In the genomic region with DNA sequence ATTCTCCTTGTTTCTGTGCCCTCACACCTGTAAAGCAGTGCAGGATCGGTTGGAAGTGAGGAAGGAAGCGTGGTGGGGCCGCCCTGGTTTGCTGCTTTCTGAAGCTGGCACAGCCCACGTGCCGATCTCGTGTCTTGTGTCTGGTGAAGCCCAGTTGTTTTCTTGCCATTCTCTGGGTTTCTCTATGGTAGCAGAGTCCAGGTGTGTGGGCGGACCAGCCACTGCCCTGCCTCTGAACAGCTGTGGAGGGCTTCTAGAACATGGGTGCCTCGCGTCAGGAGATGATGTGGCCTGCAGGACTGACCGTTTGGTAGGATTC, we compare ENCODE assay signal across 13 cellular contexts. TPM values are rescaled to one million over a fixed set of nuclear protein-coding genes. Genes with fewer than 3 reads are reported as not detected.
DNase-seq lines count a peak whose midpoint lies in the region; ATAC-seq and TF ChIP-seq lines count a peak whose summit lies in the region.
"Had no signal": no experiment of that assay in that cellular context is flagged by ENCODE, and none has a peak within 500 bp of the region (broad histone marks: within the 10 kb centered on the region; RNA-seq: fewer than 3 reads in every experiment).

No MANE protein-coding gene starts in this region.

- H3K4me1 Mint-ChIP-seq in T-cell (peaks cover 72 to 74% (median 73%) of the 10 kb centered on the region in 3 donors), glutamatergic neuron (ENCODE audit: low read depth, unreplicated experiment) (peaks cover 27% of the 10 kb centered on the region)

- POLR2A ChIA-PET in T-cell (lab: Charles Lee), result interaction anchor here (0.7 to 1.8 kb wide), 3 partner anchors 11 to 101 kb away, joined by 3 to 4 read pairs (median 4); no protein-coding TSS in a partner anchor

- H3K27me3 ChIP-seq in cardiac muscle cell, result no peaks in the 10 kb centered on the region
- H3K27me3 ChIP-seq in thymus (ENCODE audit: control insufficient read depth, insufficient read depth), result no peaks in the 10 kb centered on the region
- H3K27me3 ChIP-seq: body of pancreas, vagina had no signal

- no peaks in the 10 kb centered on the region for H3K9me3 ChIP-seq in cardiac muscle cell (ENCODE audit: low read depth)
- no peaks in the 10 kb centered on the region for H3K9me3 ChIP-seq in thymus (ENCODE audit: control insufficient read depth)
- H3K9me3 ChIP-seq: body of pancreas, prostate gland, vagina had no signal

- H3K36me3 Mint-ChIP-seq in T-cell (peaks cover 15% of the 10 kb centered on the region), glutamatergic neuron (ENCODE audit: unreplicated experiment) (no peaks in the 10 kb centered on the region)

- ATAC-seq in left ventricle myocardium superior (no peak), T-cell (replicated peaks in 1 of 4) (peak in 2 of 4 experiments; percentile 2 to 5), HG02571 (IDR thresholded peaks at IDR 0.05; ENCODE audit: unreplicated experiment) (no peak)
- ATAC-seq: body of pancreas had no signal

- peaks cover 15% of the 10 kb centered on the region for H3K36me3 ChIP-seq in cardiac muscle cell
- H3K36me3 ChIP-seq in thymus (ENCODE audit: control insufficient read depth, insufficient read depth), result peaks cover 36% of the 10 kb centered on the region

- no peak for DNase-seq in cardiac muscle cell (ENCODE audit: low read depth in 1 of 2, low spot score in 1 of 2)
- DNase-seq in left ventricle myocardium superior, result no peak
- DNase-seq in T-cell, result peak in 1 of 34 experiments; percentile 40
- no peak for DNase-seq in glutamatergic neuron
- DNase-seq in NCI-H2107 (lab: John Stamatoyannopoulos, UW), result no peak
- no peak for DNase-seq in amygdala (lab: John Stamatoyannopoulos, UW)
- DNase-seq: midbrain, NCI-H774 had no signal

- 26% methylated on average over 10 of the region's 10 CpGs for WGBS in thymus

- CTCF ChIA-PET in T-cell (lab: Charles Lee), result interaction anchor here in 1 of 2 donors (1.3 kb wide), 1 partner anchor 18 kb away, joined by 7 read pairs; no protein-coding TSS in a partner anchor

- no peak overlapping the region for H3K4me3 ChIP-seq in cardiac muscle cell
- peak overlapping the region; percentile 29 for H3K4me3 ChIP-seq in thymus (ENCODE audit: low read length)
- H3K4me3 ChIP-seq: body of pancreas, prostate gland, vagina had no signal

- TF ChIP-seq CTCF in cardiac muscle cell (IDR thresholded peaks at IDR 0.05; ENCODE audit: low read depth, low read length) (no peak), glutamatergic neuron (IDR thresholded peaks at IDR 0.05; ENCODE audit: partially characterized antibody, unreplicated experiment) (no peak)

- peak overlapping the region; percentile 63 for H3K27ac ChIP-seq in cardiac muscle cell
- peak overlapping the region; percentile 93 for H3K27ac ChIP-seq in thymus (ENCODE audit: low read depth)
- H3K27ac ChIP-seq: body of pancreas, prostate gland, vagina had no signal

- no peaks in the 10 kb centered on the region for H3K27me3 Mint-ChIP-seq in T-cell
- peaks cover 14% of the 10 kb centered on the region for H3K27me3 Mint-ChIP-seq in glutamatergic neuron (ENCODE audit: unreplicated experiment)

- H3K4me1 ChIP-seq in cardiac muscle cell (ENCODE audit: low read depth) (peaks cover 21% of the 10 kb centered on the region), thymus (ENCODE audit: control insufficient read depth, insufficient read depth, low read length) (peaks cover 83% of the 10 kb centered on the region)

- H3K9me3 Mint-ChIP-seq in T-cell (no peaks in the 10 kb centered on the region), glutamatergic neuron (ENCODE audit: unreplicated experiment) (peaks cover 5% of the 10 kb centered on the region)

- intact Hi-C loops in left ventricle myocardium superior (cut with micrococcal nuclease), result no loop called here

- peak overlapping the region; percentile 68 to 83 (median 73) for H3K4me3 Mint-ChIP-seq in T-cell
- peak overlapping the region; percentile 34 for H3K4me3 Mint-ChIP-seq in glutamatergic neuron (ENCODE audit: unreplicated experiment)

- H3K27ac Mint-ChIP-seq in T-cell (peak overlapping the region; percentile 95 to 96), glutamatergic neuron (ENCODE audit: unreplicated experiment) (no peak overlapping the region)

RNA-seq across cellular contexts. Expression of gene ACSF3, which starts 3.8 kb away (rescaled TPM):
- total RNA-seq in cardiac muscle cell, result 30.5 and 32.2 TPM in 2 replicates
- polyA plus RNA-seq in cardiac muscle cell, result 27.4 and 27.6 TPM in 2 replicates
- 22.5 TPM for total RNA-seq in left ventricle myocardium superior
- 100 to 1,000 TPM in 1 of 5 donors, 10 to 100 TPM in 4; 70.5 to 102 (median 79.9) TPM for total RNA-seq in T-cell
- 29.3 TPM for total RNA-seq in glutamatergic neuron (ENCODE audit: unreplicated experiment)
- 47.2 TPM for polyA plus RNA-seq in thymus
